7 cellular contexts compared by ENCODE assay signal in genomic region chr13:103639326-103639725, GRCh38.
"Had no signal": no experiment of that assay in that cellular context is flagged by ENCODE, and none has a peak within 500 bp of the region (broad histone marks: within the 10 kb centered on the region; RNA-seq: fewer than 3 reads in every experiment).

No MANE protein-coding gene starts in this region.

- H2AFZ ChIP-seq: GM23338 had no signal

- FAIRE-seq: H1, H54, HTR-8/SVneo had no signal

- ATAC-seq: GM23338 had no signal

- H3K36me3 Mint-ChIP-seq: IgD-negative memory B cell had no signal

- DNase-seq: H9, HCEC 1CT had no signal

- H3K9me3 Mint-ChIP-seq: GM23338, H9, IgD-negative memory B cell had no signal

- H3K4me3 Mint-ChIP-seq: GM23338, H9, IgD-negative memory B cell had no signal

- H3K27me3 Mint-ChIP-seq: IgD-negative memory B cell had no signal

- H3K4me3 ChIP-seq: GM23338 had no signal

- H3K4me2 ChIP-seq: GM23338 had no signal

- H3K27ac Mint-ChIP-seq: GM23338, IgD-negative memory B cell had no signal
